Comparison of ENCODE assay signal across 30 cellular contexts in genomic region chr11:20116825-20117224, GRCh38. TPM values are rescaled to one million over a fixed set of nuclear protein-coding genes. Genes with fewer than 3 reads are reported as not detected.
"Had no signal": no experiment of that assay in that cellular context is flagged by ENCODE, and none has a peak within 500 bp of the region (broad histone marks: within the 10 kb centered on the region; RNA-seq: fewer than 3 reads in every experiment).

No MANE protein-coding gene starts in this region.

- H3K27ac ChIP-seq: breast epithelium, epithelial cell of prostate, foreskin keratinocyte, left ventricle myocardium inferior had no signal

- H3K9me3 ChIP-seq: breast epithelium, left ventricle myocardium inferior had no signal

- H3K27me3 ChIP-seq: breast epithelium, foreskin keratinocyte had no signal

- H3K27ac Mint-ChIP-seq: activated B cell treated with CpG ODN at 0.5 μM for 24 hours; activated CD4-positive, alpha-beta T cell treated with anti-CD3 and anti-CD28 coated beads for 36 hours; activated naive CD8-positive, alpha-beta T cell treated with anti-CD3 and anti-CD28 coated beads, Interleukin-2, amount 10 ng/mL, durations not matched to agents 7 days and 5 days; activated T-helper 2 cell treated with anti-CD3 and anti-CD28 coated beads, Interferon-gamma antibody, Interleukin-2, Interleukin-4, amounts not matched to agents 10 μg/mL and 5 μg/mL and 100 μg/mL, durations not matched to agents 14 hours and 24 hours and 36 hours; endodermal cell; natural killer cell treated with Interleukin-12 subunit alpha and Interleukin-12 subunit beta and Interleukin-15 and Interleukin-18, amount 100 ng/mL, for 72 hours; T-helper 17 cell had no signal

- H3K36me3 Mint-ChIP-seq: activated naive CD8-positive, alpha-beta T cell treated with anti-CD3 and anti-CD28 coated beads, Interleukin-2, amount 10 ng/mL, durations not matched to agents 7 days and 5 days; natural killer cell treated with Interleukin-12 subunit alpha and Interleukin-12 subunit beta and Interleukin-15 and Interleukin-18, amount 100 ng/mL, for 72 hours had no signal

- DNase-seq: activated B cell treated with CpG ODN at 0.5 μM for 24 hours; activated CD4-positive, alpha-beta T cell treated with anti-CD3 and anti-CD28 coated beads for 36 hours; activated CD4-positive, alpha-beta T cell treated with anti-CD3 and anti-CD28 coated beads, Interleukin-2, amount 50 U/mL, for 48 hours; activated CD8-positive, alpha-beta memory T cell treated with anti-CD3 and anti-CD28 coated beads, Interleukin-2, amount 50 U/mL, for 48 hours; activated naive CD4-positive, alpha-beta T cell; activated naive CD8-positive, alpha-beta T cell treated with anti-CD3 and anti-CD28 coated beads, Interleukin-2, amount 10 ng/mL, durations not matched to agents 7 days and 5 days; activated T-cell treated with anti-CD3 and anti-CD28 coated beads, Interleukin-2, amount 50 U/mL, for 4 hours; amniotic stem cell; cerebellar nuclear complex; cortex of kidney; endodermal cell; foreskin keratinocyte; hippocampal formation; left ventricle myocardium inferior; midbrain; stimulated activated CD4-positive, alpha-beta T cell treated with anti-CD3 and anti-CD28 coated beads, Interleukin-4, amount 100 ng/mL, for 1 hour; stimulated activated naive CD4-positive, alpha-beta T cell; SW 1271; T-helper 17 cell had no signal

- H3K4me1 ChIP-seq: breast epithelium had no signal

- H3K36me3 ChIP-seq: breast epithelium had no signal

- H3K9me3 Mint-ChIP-seq: activated B cell treated with CpG ODN at 0.5 μM for 24 hours; activated naive CD8-positive, alpha-beta T cell treated with anti-CD3 and anti-CD28 coated beads, Interleukin-2, amount 10 ng/mL, durations not matched to agents 7 days and 5 days; activated T-cell treated with anti-CD3 and anti-CD28 coated beads, Interleukin-2, amount 50 U/mL, for 4 hours; activated T-helper 2 cell treated with anti-CD3 and anti-CD28 coated beads, Interferon-gamma antibody, Interleukin-2, Interleukin-4, amounts not matched to agents 10 μg/mL and 5 μg/mL and 100 μg/mL, durations not matched to agents 14 hours and 24 hours and 36 hours; endodermal cell; natural killer cell treated with Interleukin-12 subunit alpha and Interleukin-12 subunit beta and Interleukin-15 and Interleukin-18, amount 100 ng/mL, for 72 hours had no signal

- H3K4me3 ChIP-seq: breast epithelium, left ventricle myocardium inferior, smooth muscle cell had no signal

- H3K4me3 Mint-ChIP-seq: activated B cell treated with CpG ODN at 0.5 μM for 24 hours; activated CD4-positive, alpha-beta T cell treated with anti-CD3 and anti-CD28 coated beads for 36 hours; activated naive CD8-positive, alpha-beta T cell treated with anti-CD3 and anti-CD28 coated beads, Interleukin-2, amount 10 ng/mL, durations not matched to agents 7 days and 5 days; activated T-cell treated with anti-CD3 and anti-CD28 coated beads, Interleukin-2, amount 50 U/mL, for 4 hours; endodermal cell; natural killer cell treated with Interleukin-12 subunit alpha and Interleukin-12 subunit beta and Interleukin-15 and Interleukin-18, amount 100 ng/mL, for 72 hours; T-helper 17 cell had no signal

- H3K4me1 Mint-ChIP-seq: activated naive CD8-positive, alpha-beta T cell treated with anti-CD3 and anti-CD28 coated beads, Interleukin-2, amount 10 ng/mL, durations not matched to agents 7 days and 5 days had no signal

RNA-seq across cellular contexts. Expression of gene DBX1, which starts 43.5 kb away (rescaled TPM):
- total RNA-seq: activated B cell treated with CpG ODN at 0.5 μM for 24 hours; activated CD4-positive, alpha-beta T cell treated with anti-CD3 and anti-CD28 coated beads for 36 hours; activated CD8-positive, alpha-beta memory T cell treated with anti-CD3 and anti-CD28 coated beads for 36 hours; activated naive CD8-positive, alpha-beta T cell treated with anti-CD3 and anti-CD28 coated beads, Interleukin-2, amount 10 ng/mL, durations not matched to agents 7 days and 5 days; activated T-cell treated with anti-CD3 and anti-CD28 coated beads, Interleukin-2, amount 50 U/mL, for 4 hours; activated T-helper 2 cell treated with anti-CD3 and anti-CD28 coated beads, Interferon-gamma antibody, Interleukin-2, Interleukin-4, amounts not matched to agents 10 μg/mL and 5 μg/mL and 100 μg/mL, durations not matched to agents 14 hours and 24 hours and 36 hours; breast epithelium; endodermal cell; foreskin keratinocyte; left ventricle myocardium inferior; lung microvascular endothelial cell; natural killer cell treated with Interleukin-12 subunit alpha and Interleukin-12 subunit beta and Interleukin-15 and Interleukin-18, amount 100 ng/mL, for 72 hours; renal cortical epithelial cell; sciatic nerve; smooth muscle cell; T-helper 17 cell; ureter had no signal
- polyA plus RNA-seq: foreskin keratinocyte, smooth muscle cell, thymus had no signal
